7 cellular contexts compared by ENCODE assay signal in genomic region chr12:103841690-103842584, GRCh38. TPM values are rescaled to one million over a fixed set of nuclear protein-coding genes. Genes with fewer than 3 reads are reported as not detected.
DNase-seq lines count a peak whose midpoint lies in the region; ATAC-seq and TF ChIP-seq lines count a peak whose summit lies in the region.

No MANE protein-coding gene starts in this region.

- WGBS in neuronal stem cell (ENCODE audit: extremely low coverage in 2 of 2, insufficient read length in 2 of 2, insufficient replicate concordance in 1 of 2), 2 donors: no CpG with 5 or more reads among the region's 20 CpGs

- H3K4me3 ChIP-seq in OCI-LY1 (ENCODE audit: low read depth, low read length, poor library complexity, severe bottlenecking): peak overlapping the region; percentile 80
- H3K4me3 ChIP-seq in fibroblast of the aortic adventitia (ENCODE audit: low read depth, low read length): peak overlapping the region; percentile 66
- H3K4me3 ChIP-seq in neuronal stem cell (ENCODE audit: low read length in 2 of 2): peak overlapping the region; percentile 72 to 79
- peak overlapping the region; percentile 51 to 99 for H3K4me3 ChIP-seq in uterus

- no peak overlapping the region for H4K91ac ChIP-seq in neuronal stem cell (ENCODE audit: low read depth, low read length, poor library complexity)

- no peaks in the 10 kb centered on the region for H3F3A ChIP-seq in OCI-LY1 (ENCODE audit: insufficient read depth, low read length)

- H3K79me2 ChIP-seq in OCI-LY1 (ENCODE audit: insufficient read depth, low read length): no peaks in the 10 kb centered on the region

- H3K36me3 ChIP-seq in OCI-LY1 (ENCODE audit: insufficient read depth, low read length): no peaks in the 10 kb centered on the region
- no peaks in the 10 kb centered on the region for H3K36me3 ChIP-seq in neuronal stem cell (replicated peaks in 1 of 2; ENCODE audit: control insufficient read depth in 2 of 2, insufficient read depth in 2 of 2, low read length in 2 of 2)
- H3K36me3 ChIP-seq in uterus: no peaks in the 10 kb centered on the region

- ATAC-seq in GM18519 (IDR thresholded peaks at IDR 0.05; ENCODE audit: low FRiP score, unreplicated experiment) (peak; percentile 2), HG03135 (IDR thresholded peaks at IDR 0.05; ENCODE audit: unreplicated experiment) (peak; percentile 4)
- peak; percentile 35 to 44 for ATAC-seq in activated T-cell treated with anti-CD3 and anti-CD28 coated beads, Interleukin-2, amount 50 U/mL, for 72 hours (replicated peaks in 1 of 2)

- H2BK5ac ChIP-seq in neuronal stem cell (ENCODE audit: low read length): no peak overlapping the region

- H3K23ac ChIP-seq in neuronal stem cell (ENCODE audit: low read depth, low read length, poor library complexity): no peak overlapping the region

- no peaks in the 10 kb centered on the region for H3K27me3 ChIP-seq in OCI-LY1 (ENCODE audit: insufficient read depth, low read length)
- H3K27me3 ChIP-seq in neuronal stem cell (ENCODE audit: control insufficient read depth in 3 of 3, insufficient read depth in 3 of 3, low read depth in 1 of 3, low read length in 3 of 3): peaks cover 0 to 7% (median 7%) of the 10 kb centered on the region in 3 experiments
- H3K27me3 ChIP-seq in uterus: no peaks in the 10 kb centered on the region

- H3K4me1 Mint-ChIP-seq in activated T-cell treated with anti-CD3 and anti-CD28 coated beads, Interleukin-2, amount 50 U/mL, for 72 hours (ENCODE audit: low read depth): peaks cover 32% of the 10 kb centered on the region

- DNase-seq in activated T-cell treated with anti-CD3 and anti-CD28 coated beads, Interleukin-2, amount 50 U/mL, for 72 hours: peak; percentile 62 to 70
- DNase-seq in fibroblast of the aortic adventitia (ENCODE audit: low read depth) (peak; percentile 31), neuronal stem cell (ENCODE audit: low spot score) (peak; percentile 44), uterus (peak; percentile 47 to 58)

- H3K27ac ChIP-seq in OCI-LY1 (ENCODE audit: low read depth, low read length, poor library complexity, severe bottlenecking): no peak overlapping the region
- H3K27ac ChIP-seq in neuronal stem cell (replicated peaks; ENCODE audit: low read length): no peak overlapping the region
- peak overlapping the region; percentile 90 to 91 for H3K27ac ChIP-seq in uterus

- H3K9me3 ChIP-seq in OCI-LY1 (ENCODE audit: low read length) (no peaks in the 10 kb centered on the region), neuronal stem cell (replicated peaks in 1 of 2; ENCODE audit: control insufficient read depth in 2 of 2, insufficient read depth in 1 of 2, low read depth in 1 of 2, low read length in 2 of 2) (no peaks in the 10 kb centered on the region), uterus (no peaks in the 10 kb centered on the region)

- no peaks in the 10 kb centered on the region for H4K20me1 ChIP-seq in OCI-LY1 (ENCODE audit: insufficient read depth, low read length)

- H3K27ac Mint-ChIP-seq in activated T-cell treated with anti-CD3 and anti-CD28 coated beads, Interleukin-2, amount 50 U/mL, for 72 hours: peak overlapping the region; percentile 32

- H2BK12ac ChIP-seq in neuronal stem cell (ENCODE audit: low read length): no peak overlapping the region

- H3K9me3 Mint-ChIP-seq in activated T-cell treated with anti-CD3 and anti-CD28 coated beads, Interleukin-2, amount 50 U/mL, for 72 hours: no peaks in the 10 kb centered on the region

- no peak overlapping the region for H2AFZ ChIP-seq in OCI-LY1 (ENCODE audit: low read length)
- peak overlapping the region; percentile 98 for H2AFZ ChIP-seq in neuronal stem cell (ENCODE audit: low read length)

- peaks cover 1 to 2% of the 10 kb centered on the region in 2 donors for H3K36me3 Mint-ChIP-seq in activated T-cell treated with anti-CD3 and anti-CD28 coated beads, Interleukin-2, amount 50 U/mL, for 72 hours (ENCODE audit: insufficient read depth in 2 of 2)

- H2BK120ac ChIP-seq in neuronal stem cell (ENCODE audit: low read depth, low read length): no peak overlapping the region

- H2BK15ac ChIP-seq in neuronal stem cell (ENCODE audit: low read length): no peak overlapping the region

- H3K14ac ChIP-seq in neuronal stem cell (ENCODE audit: low read length): no peak overlapping the region

- TF ChIP-seq CTCF in OCI-LY1 (IDR thresholded peaks at IDR 0.05; ENCODE audit: low read length): no peak
- TF ChIP-seq CTCF in fibroblast of the aortic adventitia (IDR thresholded peaks at IDR 0.05; ENCODE audit: insufficient read depth, low read length): no peak
- TF ChIP-seq CTCF in uterus (IDR thresholded peaks at IDR 0.05): no peak

- no peak overlapping the region for H3K9ac ChIP-seq in OCI-LY1 (ENCODE audit: low read length)
- no peak overlapping the region for H3K9ac ChIP-seq in neuronal stem cell (ENCODE audit: low read depth, low read length, poor library complexity)

- intact Hi-C loops in uterus (cut with DNase I; ENCODE audit: low total_unique reads): no loop called here

- H3K4me3 Mint-ChIP-seq in activated T-cell treated with anti-CD3 and anti-CD28 coated beads, Interleukin-2, amount 50 U/mL, for 72 hours: peak overlapping the region; percentile 88 to 91

- H2AK5ac ChIP-seq in neuronal stem cell (ENCODE audit: low read depth, low read length): no peak overlapping the region

- H3K4ac ChIP-seq in neuronal stem cell (ENCODE audit: low read length): no peak overlapping the region

- peaks cover 5% of the 10 kb centered on the region for H3K27me3 Mint-ChIP-seq in activated T-cell treated with anti-CD3 and anti-CD28 coated beads, Interleukin-2, amount 50 U/mL, for 72 hours (ENCODE audit: low read depth)

- H3K18ac ChIP-seq in neuronal stem cell (ENCODE audit: low read length): no peak overlapping the region

- H3K4me1 ChIP-seq in OCI-LY1 (ENCODE audit: insufficient read depth, low read length, severe bottlenecking) (peaks cover 9% of the 10 kb centered on the region), neuronal stem cell (ENCODE audit: control insufficient read depth in 2 of 2, insufficient read depth in 1 of 2, low read depth in 1 of 2, low read length in 2 of 2) (peaks cover 0 to 1% of the 10 kb centered on the region in 2 donors), uterus (no peaks in the 10 kb centered on the region)

- no peaks in the 10 kb centered on the region for H3K79me1 ChIP-seq in neuronal stem cell (ENCODE audit: low read depth, low read length)

- no peak overlapping the region for H4K8ac ChIP-seq in neuronal stem cell (ENCODE audit: low read depth, low read length)

- peak overlapping the region; percentile 54 for H3K4me2 ChIP-seq in OCI-LY1 (ENCODE audit: low read length)
- H3K4me2 ChIP-seq in neuronal stem cell (ENCODE audit: insufficient read depth, low read length, poor library complexity, severe bottlenecking): peak overlapping the region; percentile 94

- no peaks in the 10 kb centered on the region for H3K9me2 ChIP-seq in OCI-LY1 (ENCODE audit: low read depth, low read length)

- no peak for TF ChIP-seq POLR2A in uterus (IDR thresholded peaks at IDR 0.05)

RNA-seq across cellular contexts. Expression of gene NT5DC3, which starts 0.9 kb away (rescaled TPM):
- total RNA-seq in activated T-cell treated with anti-CD3 and anti-CD28 coated beads, Interleukin-2, amount 50 U/mL, for 72 hours: 1 to 10 TPM; 5.6 to 8.0 TPM
- total RNA-seq in fibroblast of the aortic adventitia (ENCODE audit: low replicate concordance) (7.0 and 11.7 TPM in 2 replicates), uterus (10 to 100 TPM in 3 of 4 donors, 1 to 10 TPM in 1; 5.6 to 60.9 (median 15.9) TPM)
- polyA plus RNA-seq in neuronal stem cell (2013, experiment 1 of 2): 2.2 TPM
- 2.2 TPM for polyA plus RNA-seq in neuronal stem cell (2013, experiment 2 of 2)

Comparison
In these comparisons a context has a peak if more than half of its experiments do, and no peak if none do; other contexts are left out.
1. H3K27ac ChIP-seq: peak in uterus (2 of 2); none in OCI-LY1 (single experiment) and neuronal stem cell (single experiment).
2. Peak in every context shown above with its lines, with median percentiles within 50 percentile points of each other: ATAC-seq, H3K4me3 ChIP-seq and DNase-seq.